Comparison of ENCODE assay signal across 8 cellular contexts in the genomic region with DNA sequence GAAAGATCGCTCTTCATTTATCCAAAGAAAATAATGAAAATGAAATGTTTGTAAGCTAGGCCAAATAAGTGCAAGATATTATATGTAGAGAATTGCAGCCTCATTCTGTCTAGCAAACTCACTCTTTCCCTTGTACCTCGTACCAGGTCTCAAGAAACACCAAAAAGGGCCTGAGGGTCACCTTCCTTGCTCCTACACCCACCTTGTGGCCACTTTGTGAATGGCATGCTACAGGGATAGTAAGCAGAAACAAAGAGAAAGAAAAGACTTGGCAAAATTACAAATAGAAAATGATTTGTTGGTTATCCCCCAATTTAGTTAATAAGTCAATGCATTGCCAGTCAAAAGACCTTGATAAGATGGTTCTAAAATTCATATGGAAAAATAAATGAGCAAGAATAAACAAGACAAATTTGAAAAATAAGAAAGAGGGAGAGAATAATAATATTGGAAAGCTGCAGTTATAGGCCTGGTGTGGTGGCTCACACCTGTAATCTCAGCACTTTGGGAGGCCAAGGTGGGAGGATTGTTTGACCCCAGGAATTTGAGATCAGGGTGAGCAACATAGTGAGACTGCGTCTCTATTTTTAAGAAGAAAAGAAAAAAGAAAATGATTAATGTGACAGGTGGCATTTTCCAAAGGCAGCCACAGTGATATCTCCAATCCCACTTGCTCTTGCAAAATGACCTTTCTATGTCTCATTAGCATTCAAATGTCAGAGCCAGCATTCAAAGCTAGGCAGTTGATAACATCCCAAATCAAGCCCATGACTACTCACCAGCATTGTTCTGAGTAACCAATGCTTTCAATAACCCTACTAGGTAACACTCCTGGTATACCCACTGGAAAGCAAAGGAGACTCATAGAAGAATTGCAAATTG. TPM values are rescaled to one million over a fixed set of nuclear protein-coding genes. Genes with fewer than 3 reads are reported as not detected.
DNase-seq lines count a peak whose midpoint lies in the region; ATAC-seq, FAIRE-seq and TF ChIP-seq lines count a peak whose summit lies in the region.

No MANE protein-coding gene starts in this region.

- ATAC-seq in HG02973 (IDR thresholded peaks at IDR 0.05; ENCODE audit: unreplicated experiment), result peak; percentile 46
- peak; percentile 89 for ATAC-seq in left lobe of liver
- no peak for ATAC-seq in HG02981 (IDR thresholded peaks at IDR 0.05; ENCODE audit: unreplicated experiment)

- DNase-seq in NCI-H2196 (lab: John Stamatoyannopoulos, UW; ENCODE audit: unreplicated experiment), result peak; percentile 57
- peak; percentile 84 to 86 for DNase-seq in cardiac fibroblast (ENCODE audit: low read depth in 2 of 2)
- DNase-seq in left lobe of liver (ENCODE audit: low spot score), result peak; percentile 61
- peak; percentile 65 for DNase-seq in stimulated activated CD8-positive, alpha-beta memory T cell treated with anti-CD3 and anti-CD28 coated beads, Interleukin-12 subunit alpha, Interleukin-12 subunit beta, amount 100 ng/mL, for 1 hour (ENCODE audit: low read depth)

- peak; percentile 56 for FAIRE-seq in G401.6 (lab: Jason Lieb, UNC)

- no peak overlapping the region for H3K4me3 ChIP-seq in WI38 (ENCODE audit: low read depth, low read length)
- no peak overlapping the region for H3K4me3 ChIP-seq in cardiac fibroblast (replicated peaks in 1 of 2; ENCODE audit: low read depth in 2 of 2, low read length in 2 of 2)

- TF ChIP-seq CTCF in WI38 (IDR thresholded peaks at IDR 0.05; ENCODE audit: low read depth, low read length), result peak; percentile 94
- TF ChIP-seq CTCF in cardiac fibroblast (IDR thresholded peaks at IDR 0.05; ENCODE audit: low read depth, low read length), result peak; percentile 99

RNA-seq across cellular contexts. Expression of a gene that starts 38.8 kb away (rescaled TPM):
- 6.1 TPM for total RNA-seq in left lobe of liver

RNA-seq across cellular contexts. Expression of a gene that starts 42.7 kb away (rescaled TPM):
- not detected for total RNA-seq in left lobe of liver
